Comparison of ENCODE assay signal across 20 cellular contexts in the genomic region with DNA sequence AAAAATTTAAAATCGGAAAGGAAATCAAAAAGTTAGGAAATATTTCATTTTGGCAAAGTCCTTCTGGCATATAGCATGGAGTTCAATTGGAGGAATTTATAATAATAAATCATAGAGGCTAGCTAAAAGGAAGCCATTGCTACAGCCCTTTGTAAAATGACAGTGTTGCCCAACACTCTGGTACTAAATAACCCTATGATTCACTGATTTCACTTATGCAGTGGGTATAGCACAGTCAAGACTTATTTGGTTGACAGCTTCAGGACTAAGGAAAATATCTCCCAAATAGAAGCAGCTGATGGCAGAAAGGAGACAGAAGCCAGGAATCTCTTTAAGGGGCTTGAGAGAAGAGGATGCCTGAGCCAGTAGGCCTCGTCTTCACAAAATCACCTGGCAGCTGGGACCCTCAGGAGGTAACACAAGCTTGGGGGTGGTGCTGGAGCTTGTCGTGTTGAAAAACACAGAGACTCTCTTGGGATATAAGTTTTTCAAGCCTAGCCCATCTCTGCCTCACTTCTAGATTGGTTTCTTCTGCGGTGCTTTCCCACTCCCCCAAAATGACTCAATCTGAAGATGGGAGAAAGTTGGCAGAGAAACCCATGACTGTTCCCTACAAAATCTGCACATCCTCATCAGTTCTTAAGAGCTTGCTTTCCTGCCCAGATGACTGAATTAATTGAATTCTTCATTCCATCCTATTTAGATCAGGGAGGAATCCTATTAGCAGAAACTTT.
DNase-seq lines count a peak whose midpoint lies in the region; ATAC-seq and TF ChIP-seq lines count a peak whose summit lies in the region.
"Had no signal": no experiment of that assay in that cellular context is flagged by ENCODE, and none has a peak within 500 bp of the region (broad histone marks: within the 10 kb centered on the region; RNA-seq: fewer than 3 reads in every experiment).

No MANE protein-coding gene starts in this region.

- CTCF ChIA-PET in HEK293T (lab: Yijun Ruan, JAX): interaction anchor here (0.7 kb wide), 1 partner anchor 8 kb away, joined by 3 read pairs; no protein-coding TSS in a partner anchor

- ATAC-seq in HG02610 (IDR thresholded peaks at IDR 0.05; ENCODE audit: unreplicated experiment) (peak; percentile 47), RWPE2 (ENCODE audit: low read depth) (peak; percentile 55; the same call in 1 of the 3 replicates)

- DNase-seq in RWPE2 (ENCODE audit: low spot score) (no peak), fibroblast of gingiva (ENCODE audit: low read depth) (peak; percentile 46), NCI-H510A (lab: John Stamatoyannopoulos, UW) (no peak), HEK293T (ENCODE audit: extremely low spot score) (no peak), T-helper 2 cell (no peak), NCI-H69 (lab: John Stamatoyannopoulos, UW) (no peak)
- DNase-seq: activated B cell treated with CpG ODN at 0.5 μM for 24 hours; activated CD4-positive, alpha-beta T cell treated with anti-CD3 and anti-CD28 coated beads, Interleukin-2, amount 50 U/mL, for 4 hours; activated CD8-positive, alpha-beta memory T cell treated with anti-CD3 and anti-CD28 coated beads, Interleukin-2, amount 50 U/mL, for 48 hours; Caco-2; DND-41; NCI-H1105 treated with DMSO at 0.1 percent for 48 hours; NCI-H2081 treated with DMSO at 0.1 percent for 48 hours; NCI-H510A treated with DMSO at 0.1 percent for 48 hours; stimulated activated CD4-positive, alpha-beta T cell treated with anti-CD3 and anti-CD28 coated beads, Interleukin-12 subunit alpha, Interleukin-12 subunit beta, amount 100 ng/mL, for 4 hours had no signal

- peak overlapping the region; percentile 10; the same call in 1 of the 2 replicates for H3K4me3 ChIP-seq in ACC112 (ENCODE audit: low read depth, low read length)
- H3K4me3 ChIP-seq in RWPE2 (ENCODE audit: severe bottlenecking): no peak overlapping the region
- H3K4me3 ChIP-seq: A549; BLaER1 treated with 17β-estradiol and CSF1 and Interleukin-3, amounts not matched to agents 10 nM and 100 nM had no signal

- peak overlapping the region; percentile 48 for H3K27ac ChIP-seq in ACC112 (ENCODE audit: low read depth, low read length)
- no peak overlapping the region for H3K27ac ChIP-seq in RWPE2 (ENCODE audit: poor library complexity, severe bottlenecking)
- H3K27ac ChIP-seq: A549; BLaER1 treated with 17β-estradiol and CSF1 and Interleukin-3, amounts not matched to agents 10 nM and 100 nM; KMS-11 had no signal

- TF ChIP-seq CTCF in RWPE2 (IDR thresholded peaks at IDR 0.05; ENCODE audit: poor library complexity, severe bottlenecking): no peak

- H3K27me3 ChIP-seq in ACC112 (ENCODE audit: insufficient read depth, low read length) (0 out of 2 replicates have a peak, but pooled peaks cover 2% of the 10 kb centered on the region), RWPE2 (ENCODE audit: insufficient read depth, poor library complexity, severe bottlenecking) (no peaks in the 10 kb centered on the region)
- H3K27me3 ChIP-seq: BLaER1 treated with 17β-estradiol and CSF1 and Interleukin-3, amounts not matched to agents 10 nM and 100 nM had no signal

- no peak overlapping the region for H2AFZ ChIP-seq in ACC112 (ENCODE audit: low read length, unreplicated experiment)

- POLR2A ChIA-PET in HEK293T (lab: Yijun Ruan, JAX): interaction anchor here (0.6 kb wide), 1 partner anchor 11 kb away, joined by 3 read pairs; no protein-coding TSS in a partner anchor

- H3K79me2 ChIP-seq in ACC112 (ENCODE audit: control insufficient read depth, insufficient read depth, low read length, unreplicated experiment): no peaks in the 10 kb centered on the region

- H3K4me1 ChIP-seq in ACC112 (ENCODE audit: control insufficient read depth, insufficient read depth, low read length, unreplicated experiment): peaks cover 3% of the 10 kb centered on the region
- no peaks in the 10 kb centered on the region for H3K4me1 ChIP-seq in RWPE2 (ENCODE audit: insufficient read depth, poor library complexity, severe bottlenecking)
- H3K4me1 ChIP-seq: A549, Caco-2 had no signal

- H3K36me3 ChIP-seq in ACC112 (ENCODE audit: insufficient read depth, low read length) (no peaks in the 10 kb centered on the region), RWPE2 (ENCODE audit: low read depth) (no peaks in the 10 kb centered on the region)
- H3K36me3 ChIP-seq: BLaER1 treated with 17β-estradiol and CSF1 and Interleukin-3, amounts not matched to agents 10 nM and 100 nM had no signal

- no peaks in the 10 kb centered on the region for H3K9me3 ChIP-seq in RWPE2 (ENCODE audit: severe bottlenecking)
- H3K9me3 ChIP-seq: A549; BLaER1 treated with 17β-estradiol and CSF1 and Interleukin-3, amounts not matched to agents 10 nM and 100 nM; Caco-2 had no signal

TF ChIP-seq in HEK293T, 16 proteins besides CTCF, POLR2A, EP300 and RAD21:
- no peak for TF ChIP-seq HDGF (IDR thresholded peaks at IDR 0.05; ENCODE audit: borderline replicate concordance)
- TF ChIP-seq BHLHE40 (IDR thresholded peaks at IDR 0.05; ENCODE audit: borderline replicate concordance): no peak
- no peak for TF ChIP-seq SUZ12 (IDR thresholded peaks at IDR 0.05)
- TF ChIP-seq FOXA1 (IDR thresholded peaks at IDR 0.05): no peak
- TF ChIP-seq L3MBTL2 (conservative IDR thresholded peaks at IDR 0.05): no peak
- TF ChIP-seq NFRKB (IDR thresholded peaks at IDR 0.05): no peak
- no peak for TF ChIP-seq TARDBP (IDR thresholded peaks at IDR 0.05)
- TF ChIP-seq ELF4 (IDR thresholded peaks at IDR 0.05): no peak
- TF ChIP-seq ARNT (IDR thresholded peaks at IDR 0.05): no peak
- TF ChIP-seq FOXM1 (IDR thresholded peaks at IDR 0.05; ENCODE audit: borderline replicate concordance): no peak
- TF ChIP-seq, protein P1, sequence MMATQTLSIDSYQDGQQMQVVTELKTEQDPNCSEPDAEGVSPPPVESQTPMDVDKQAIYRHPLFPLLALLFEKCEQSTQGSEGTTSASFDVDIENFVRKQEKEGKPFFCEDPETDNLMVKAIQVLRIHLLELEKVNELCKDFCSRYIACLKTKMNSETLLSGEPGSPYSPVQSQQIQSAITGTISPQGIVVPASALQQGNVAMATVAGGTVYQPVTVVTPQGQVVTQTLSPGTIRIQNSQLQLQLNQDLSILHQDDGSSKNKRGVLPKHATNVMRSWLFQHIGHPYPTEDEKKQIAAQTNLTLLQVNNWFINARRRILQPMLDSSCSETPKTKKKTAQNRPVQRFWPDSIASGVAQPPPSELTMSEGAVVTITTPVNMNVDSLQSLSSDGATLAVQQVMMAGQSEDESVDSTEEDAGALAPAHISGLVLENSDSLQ (IDR thresholded peaks at IDR 0.05): no peak
- TF ChIP-seq ZNF384 (IDR thresholded peaks at IDR 0.05): no peak
- no peak for TF ChIP-seq LEF1 (IDR thresholded peaks at IDR 0.05; ENCODE audit: borderline replicate concordance)
- TF ChIP-seq FOXK2 (IDR thresholded peaks at IDR 0.05): no peak
- no peak for TF ChIP-seq CTBP1 (IDR thresholded peaks at IDR 0.05; ENCODE audit: borderline replicate concordance)
TF ChIP-seq in HEK293T: peak in this region for 0.
